In the genomic region with DNA sequence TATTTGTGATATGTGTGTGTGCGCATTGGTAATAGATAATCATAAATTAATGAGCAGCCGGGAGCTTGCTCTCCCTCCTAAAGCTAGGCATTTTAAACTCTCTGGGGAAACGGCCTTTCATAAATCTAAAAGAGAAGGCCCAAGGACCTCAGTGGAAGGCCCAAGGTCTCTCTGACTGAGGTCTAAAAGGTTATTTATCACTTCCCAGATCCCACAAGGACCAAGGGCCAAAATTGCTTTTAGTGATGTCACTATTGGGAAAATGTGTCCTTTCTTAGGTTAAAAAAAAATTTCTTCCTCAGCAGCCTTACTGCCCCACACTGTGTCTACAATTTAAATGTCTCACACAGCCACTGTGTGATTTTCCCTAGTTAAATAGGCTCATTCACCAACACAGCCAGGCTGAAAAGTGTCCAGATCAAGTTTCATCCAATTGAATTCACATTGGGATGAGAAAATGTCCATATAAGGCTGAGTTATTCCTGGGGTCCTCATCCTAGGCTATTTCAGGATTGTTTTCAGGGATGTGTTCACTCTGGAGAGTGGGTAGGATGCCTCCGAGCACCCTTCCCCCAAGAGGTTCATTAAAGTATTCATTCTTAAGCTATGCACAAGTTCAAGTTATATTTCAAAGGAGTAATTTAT, we compare ENCODE assay signal across 2 cellular contexts.
TF ChIP-seq lines count a peak whose summit lies in the region.

No MANE protein-coding gene starts in this region.

TF ChIP-seq in HEK293, 187 proteins besides CTCF, POLR2A, EP300 and RAD21:
- TF ChIP-seq TRIM28 (IDR thresholded peaks at IDR 0.05; ENCODE audit: borderline replicate concordance, low read length) (0 out of 2 replicates have a peak, but pooled peaks have one; percentile 22), ZNF221 (tag by site-specific recombination; IDR thresholded peaks at IDR 0.05; ENCODE audit: borderline replicate concordance) (no peak)
- TF ChIP-seq, protein P1, sequence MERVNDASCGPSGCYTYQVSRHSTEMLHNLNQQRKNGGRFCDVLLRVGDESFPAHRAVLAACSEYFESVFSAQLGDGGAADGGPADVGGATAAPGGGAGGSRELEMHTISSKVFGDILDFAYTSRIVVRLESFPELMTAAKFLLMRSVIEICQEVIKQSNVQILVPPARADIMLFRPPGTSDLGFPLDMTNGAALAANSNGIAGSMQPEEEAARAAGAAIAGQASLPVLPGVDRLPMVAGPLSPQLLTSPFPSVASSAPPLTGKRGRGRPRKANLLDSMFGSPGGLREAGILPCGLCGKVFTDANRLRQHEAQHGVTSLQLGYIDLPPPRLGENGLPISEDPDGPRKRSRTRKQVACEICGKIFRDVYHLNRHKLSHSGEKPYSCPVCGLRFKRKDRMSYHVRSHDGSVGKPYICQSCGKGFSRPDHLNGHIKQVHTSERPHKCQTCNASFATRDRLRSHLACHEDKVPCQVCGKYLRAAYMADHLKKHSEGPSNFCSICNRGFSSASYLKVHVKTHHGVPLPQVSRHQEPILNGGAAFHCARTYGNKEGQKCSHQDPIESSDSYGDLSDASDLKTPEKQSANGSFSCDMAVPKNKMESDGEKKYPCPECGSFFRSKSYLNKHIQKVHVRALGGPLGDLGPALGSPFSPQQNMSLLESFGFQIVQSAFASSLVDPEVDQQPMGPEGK (tag by site-specific recombination; IDR thresholded peaks at IDR 0.05): no peak

TF ChIP-seq in SK-N-SH, 30 proteins besides CTCF, POLR2A, EP300 and RAD21:
- TF ChIP-seq RFX5 (IDR thresholded peaks at IDR 0.05; ENCODE audit: low read length) (no peak), FOSL2 (IDR thresholded peaks at IDR 0.05; ENCODE audit: borderline replicate concordance, low read depth) (peak; percentile 8; the same call in 1 of the 2 replicates), TAF1 (IDR thresholded peaks at IDR 0.05; ENCODE audit: borderline replicate concordance, low read depth, low read length) (no peak), TCF12 (IDR thresholded peaks at IDR 0.05) (peak; percentile 23; the same call in 1 of the 2 replicates), POLR2AphosphoS5 (IDR thresholded peaks at IDR 0.05; ENCODE audit: low read depth, low read length) (no peak), JUND (IDR thresholded peaks at IDR 0.05) (0 out of 2 replicates have a peak, but pooled peaks have one; percentile 14), RXRA (IDR thresholded peaks at IDR 0.05; ENCODE audit: borderline replicate concordance, low read depth) (peak; percentile 18; the same call in 1 of the 2 replicates), FOXJ3 (CRISPR knock-in tag; IDR thresholded peaks at IDR 0.05) (no peak)
